Comparison of ENCODE assay signal across 1 cellular context in the genomic region with DNA sequence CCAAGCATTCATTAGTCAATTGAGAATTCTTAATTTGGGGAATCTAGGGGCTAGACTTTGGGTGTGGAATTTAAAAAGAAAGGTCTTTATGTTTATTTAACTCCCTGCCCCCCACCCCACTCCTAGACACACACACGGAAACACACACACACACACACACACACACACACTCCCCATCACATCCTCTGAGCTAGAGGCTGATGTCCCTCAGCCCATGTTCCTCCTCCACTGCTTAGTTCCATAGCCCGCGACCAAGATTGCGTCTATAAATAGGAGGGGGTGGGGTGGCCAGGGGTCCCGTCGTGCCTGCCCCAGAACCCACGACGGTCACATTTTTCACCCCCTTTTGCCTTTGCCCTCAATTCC.
TF ChIP-seq lines count a peak whose summit lies in the region.

No MANE protein-coding gene starts in this region.

TF ChIP-seq in SK-N-SH treated with all-trans-retinoic acid at 6 μM for 48 hours, 23 proteins besides CTCF, POLR2A, EP300 and RAD21 (continued from another document):
- TF ChIP-seq, protein P1, sequence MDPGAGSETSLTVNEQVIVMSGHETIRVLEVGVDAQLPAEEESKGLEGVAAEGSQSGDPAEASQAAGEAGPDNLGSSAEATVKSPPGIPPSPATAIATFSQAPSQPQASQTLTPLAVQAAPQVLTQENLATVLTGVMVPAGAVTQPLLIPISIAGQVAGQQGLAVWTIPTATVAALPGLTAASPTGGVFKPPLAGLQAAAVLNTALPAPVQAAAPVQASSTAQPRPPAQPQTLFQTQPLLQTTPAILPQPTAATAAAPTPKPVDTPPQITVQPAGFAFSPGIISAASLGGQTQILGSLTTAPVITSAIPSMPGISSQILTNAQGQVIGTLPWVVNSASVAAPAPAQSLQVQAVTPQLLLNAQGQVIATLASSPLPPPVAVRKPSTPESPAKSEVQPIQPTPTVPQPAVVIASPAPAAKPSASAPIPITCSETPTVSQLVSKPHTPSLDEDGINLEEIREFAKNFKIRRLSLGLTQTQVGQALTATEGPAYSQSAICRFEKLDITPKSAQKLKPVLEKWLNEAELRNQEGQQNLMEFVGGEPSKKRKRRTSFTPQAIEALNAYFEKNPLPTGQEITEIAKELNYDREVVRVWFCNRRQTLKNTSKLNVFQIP (CRISPR knock-in tag; IDR thresholded peaks at IDR 0.05; ENCODE audit: borderline replicate concordance, low read depth): no peak
